ENCODE assay signal across 27 cellular contexts in the genomic region with DNA sequence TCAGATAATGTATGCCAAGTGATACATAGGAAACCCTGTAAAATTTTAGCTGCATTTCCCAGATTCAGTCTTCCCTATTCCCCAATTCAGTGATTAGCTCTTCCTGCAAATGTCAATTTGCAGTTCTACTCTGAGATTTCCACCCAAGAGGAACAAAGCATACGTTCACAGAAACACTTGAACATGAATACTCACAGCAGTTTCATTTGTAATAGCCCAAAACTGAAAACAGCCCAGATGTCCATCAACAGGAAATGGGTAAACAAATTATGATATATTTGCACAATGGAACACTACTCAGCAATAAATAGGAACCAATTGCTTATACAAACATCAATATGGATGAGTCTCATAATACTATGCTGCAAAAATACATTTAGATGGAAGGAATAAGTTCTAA.
DNase-seq lines count a peak whose midpoint lies in the region; ATAC-seq and TF ChIP-seq lines count a peak whose summit lies in the region.
"Had no signal": no experiment of that assay in that cellular context is flagged by ENCODE, and none has a peak within 500 bp of the region (broad histone marks: within the 10 kb centered on the region; RNA-seq: fewer than 3 reads in every experiment).

No MANE protein-coding gene starts in this region.

- H3K4me3 ChIP-seq in spleen, result no peak overlapping the region
- H3K4me3 ChIP-seq: colonic mucosa, esophagus muscularis mucosa, GM23248, prostate gland, SK-N-MC, tibial artery had no signal

- H3K27ac ChIP-seq in spleen, result no peak overlapping the region
- H3K27ac ChIP-seq: colonic mucosa, esophagus muscularis mucosa, GM23248, KMS-11, prostate gland, RWPE1, SK-N-MC, tibial artery had no signal

- no peak for TF ChIP-seq POLR2A in spleen (IDR thresholded peaks at IDR 0.05)

- 26 to 82% (median 36%) methylated on average over 1 of the region's 1 CpG for WGBS in spleen, 5 donors

- TF ChIP-seq CTCF in spleen (IDR thresholded peaks at IDR 0.05 in 8 of 11, conservative IDR thresholded peaks at IDR 0.05 in 3 of 11), result no peak

- DNase-seq in NCI-H748 (lab: John Stamatoyannopoulos, UW; ENCODE audit: unreplicated experiment) (peak; percentile 89), cardiac septum (ENCODE audit: low spot score) (no peak), spleen (no peak)
- DNase-seq: activated CD4-positive, alpha-beta T cell treated with anti-CD3 and anti-CD28 coated beads for 4 hours; activated naive CD4-positive, alpha-beta T cell treated with anti-CD3 and anti-CD28 coated beads for 36 hours; amniotic stem cell; Calu3; colonic mucosa; effector memory CD8-positive, alpha-beta T cell; GM23248; hippocampal formation; immature natural killer cell; NCI-H146; NCI-H2171; NCI-H524 treated with DMSO at 0.1 percent for 48 hours; stimulated activated naive CD8-positive, alpha-beta T cell treated with anti-CD3 and anti-CD28 coated beads, Interleukin-15, amount 100 ng/mL, for 72 hours; tibial artery had no signal

- H3K9me3 ChIP-seq in spleen, result peaks cover 0 to 24% (median 15%) of the 10 kb centered on the region in 8 donors
- H3K9me3 ChIP-seq: colonic mucosa, prostate gland had no signal

- no peaks in the 10 kb centered on the region for H3K27me3 ChIP-seq in spleen (replicated peaks in 1 of 7)
- H3K27me3 ChIP-seq: colonic mucosa, esophagus muscularis mucosa, tibial artery had no signal

- intact Hi-C loops in cardiac septum (cut with DNase I) (no loop called here), spleen (cut with DNase I; ENCODE audit: low total_unique reads) (no loop called here)

- H3K36me3 ChIP-seq in spleen, result no peaks in the 10 kb centered on the region
- H3K36me3 ChIP-seq: colonic mucosa, esophagus muscularis mucosa, prostate gland, tibial artery had no signal

- ATAC-seq in GM18873 (IDR thresholded peaks at IDR 0.05; ENCODE audit: low FRiP score, unreplicated experiment) (peak; percentile 60), GM21367 (IDR thresholded peaks at IDR 0.05; ENCODE audit: unreplicated experiment) (peak; percentile 55), HG02884 (IDR thresholded peaks at IDR 0.05; ENCODE audit: unreplicated experiment) (peak; percentile 57), HG03439 (IDR thresholded peaks at IDR 0.05; ENCODE audit: unreplicated experiment) (no peak)
- ATAC-seq: effector memory CD8-positive, alpha-beta T cell; left lobe of liver; stimulated activated naive CD8-positive, alpha-beta T cell treated with anti-CD3 and anti-CD28 coated beads, Interleukin-15, amount 100 ng/mL, for 72 hours had no signal

- H3K4me1 ChIP-seq in spleen, result no peaks in the 10 kb centered on the region
- H3K4me1 ChIP-seq: colonic mucosa, esophagus muscularis mucosa, prostate gland had no signal
